Comparison of ENCODE assay signal across 1 cellular context in the genomic region with DNA sequence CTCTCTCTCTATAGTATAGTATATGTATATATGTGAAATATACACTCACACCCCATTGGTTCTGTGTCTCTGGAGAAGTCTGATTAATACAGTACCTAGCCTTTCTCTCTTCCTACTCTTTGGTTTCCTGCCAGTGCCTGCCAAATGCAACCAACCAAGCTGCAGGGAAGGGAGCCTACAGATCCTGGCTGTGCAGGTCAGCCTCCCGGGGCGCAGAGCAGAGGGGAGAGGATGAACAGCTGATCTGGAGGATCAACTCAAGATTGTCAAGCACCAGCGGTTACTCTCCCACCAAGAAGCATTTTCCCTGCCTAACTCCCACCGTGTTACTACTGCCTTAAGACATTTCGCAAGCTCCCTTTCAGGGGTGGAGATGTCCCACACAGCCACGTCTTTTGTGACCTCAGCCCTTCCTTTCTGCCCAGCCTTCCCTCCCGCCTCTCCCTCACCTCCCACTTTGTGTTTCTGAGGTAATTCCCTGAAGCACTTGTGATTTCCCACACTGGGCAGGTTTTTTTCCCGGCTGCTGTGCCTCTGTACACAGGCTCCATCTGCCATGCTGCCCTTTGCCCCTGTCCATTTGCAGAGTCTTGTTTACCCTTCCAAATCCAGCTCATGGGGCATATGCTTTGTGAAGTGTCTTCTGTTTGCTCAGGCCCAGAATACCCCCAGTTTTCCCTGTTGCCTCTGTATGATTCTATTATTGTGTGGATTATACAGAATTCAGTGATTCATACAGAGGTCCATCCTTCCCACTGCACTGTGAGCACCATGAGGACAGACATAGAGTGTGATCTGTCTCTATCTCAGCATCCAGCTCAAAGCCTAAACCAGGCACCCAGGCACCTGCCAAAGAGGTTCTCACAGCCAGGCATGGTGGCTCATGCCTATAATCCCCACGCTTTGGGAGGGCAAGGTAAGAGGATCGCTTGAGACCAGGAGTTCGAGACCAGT.
A peak's percentile ranks its signal among the peaks of the same experiment; 100 is the strongest.
TF ChIP-seq lines count a peak whose summit lies in the region.

No MANE protein-coding gene starts in this region.

TF ChIP-seq in HepG2, 621 proteins besides CTCF, POLR2A, EP300 and RAD21 (continued from another document and continues in another):
- TF ChIP-seq, protein P1, sequence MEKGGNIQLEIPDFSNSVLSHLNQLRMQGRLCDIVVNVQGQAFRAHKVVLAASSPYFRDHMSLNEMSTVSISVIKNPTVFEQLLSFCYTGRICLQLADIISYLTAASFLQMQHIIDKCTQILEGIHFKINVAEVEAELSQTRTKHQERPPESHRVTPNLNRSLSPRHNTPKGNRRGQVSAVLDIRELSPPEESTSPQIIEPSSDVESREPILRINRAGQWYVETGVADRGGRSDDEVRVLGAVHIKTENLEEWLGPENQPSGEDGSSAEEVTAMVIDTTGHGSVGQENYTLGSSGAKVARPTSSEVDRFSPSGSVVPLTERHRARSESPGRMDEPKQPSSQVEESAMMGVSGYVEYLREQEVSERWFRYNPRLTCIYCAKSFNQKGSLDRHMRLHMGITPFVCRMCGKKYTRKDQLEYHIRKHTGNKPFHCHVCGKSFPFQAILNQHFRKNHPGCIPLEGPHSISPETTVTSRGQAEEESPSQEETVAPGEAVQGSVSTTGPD (CRISPR knock-in tag; IDR thresholded peaks at IDR 0.05), result no peak
- peak; percentile 73; the same call in 1 of the 2 replicates for TF ChIP-seq ZNF331 (CRISPR knock-in tag; IDR thresholded peaks at IDR 0.05)
- peak; percentile 90 for TF ChIP-seq ZNF121 (CRISPR knock-in tag; IDR thresholded peaks at IDR 0.05)
- TF ChIP-seq ZNF598 (CRISPR knock-in tag; IDR thresholded peaks at IDR 0.05; ENCODE audit: borderline replicate concordance), result peak; percentile 78; the same call in 1 of the 2 replicates
- TF ChIP-seq HOXD1 (CRISPR knock-in tag; IDR thresholded peaks at IDR 0.05), result peak; percentile 39; the same call in 1 of the 2 replicates
- peak; percentile 46; the same call in 1 of the 2 replicates for TF ChIP-seq JUN (CRISPR knock-in tag; IDR thresholded peaks at IDR 0.05)
- no peak for TF ChIP-seq RNF2 (conservative IDR thresholded peaks at IDR 0.05; ENCODE audit: low read depth)
- TF ChIP-seq, protein P2, sequence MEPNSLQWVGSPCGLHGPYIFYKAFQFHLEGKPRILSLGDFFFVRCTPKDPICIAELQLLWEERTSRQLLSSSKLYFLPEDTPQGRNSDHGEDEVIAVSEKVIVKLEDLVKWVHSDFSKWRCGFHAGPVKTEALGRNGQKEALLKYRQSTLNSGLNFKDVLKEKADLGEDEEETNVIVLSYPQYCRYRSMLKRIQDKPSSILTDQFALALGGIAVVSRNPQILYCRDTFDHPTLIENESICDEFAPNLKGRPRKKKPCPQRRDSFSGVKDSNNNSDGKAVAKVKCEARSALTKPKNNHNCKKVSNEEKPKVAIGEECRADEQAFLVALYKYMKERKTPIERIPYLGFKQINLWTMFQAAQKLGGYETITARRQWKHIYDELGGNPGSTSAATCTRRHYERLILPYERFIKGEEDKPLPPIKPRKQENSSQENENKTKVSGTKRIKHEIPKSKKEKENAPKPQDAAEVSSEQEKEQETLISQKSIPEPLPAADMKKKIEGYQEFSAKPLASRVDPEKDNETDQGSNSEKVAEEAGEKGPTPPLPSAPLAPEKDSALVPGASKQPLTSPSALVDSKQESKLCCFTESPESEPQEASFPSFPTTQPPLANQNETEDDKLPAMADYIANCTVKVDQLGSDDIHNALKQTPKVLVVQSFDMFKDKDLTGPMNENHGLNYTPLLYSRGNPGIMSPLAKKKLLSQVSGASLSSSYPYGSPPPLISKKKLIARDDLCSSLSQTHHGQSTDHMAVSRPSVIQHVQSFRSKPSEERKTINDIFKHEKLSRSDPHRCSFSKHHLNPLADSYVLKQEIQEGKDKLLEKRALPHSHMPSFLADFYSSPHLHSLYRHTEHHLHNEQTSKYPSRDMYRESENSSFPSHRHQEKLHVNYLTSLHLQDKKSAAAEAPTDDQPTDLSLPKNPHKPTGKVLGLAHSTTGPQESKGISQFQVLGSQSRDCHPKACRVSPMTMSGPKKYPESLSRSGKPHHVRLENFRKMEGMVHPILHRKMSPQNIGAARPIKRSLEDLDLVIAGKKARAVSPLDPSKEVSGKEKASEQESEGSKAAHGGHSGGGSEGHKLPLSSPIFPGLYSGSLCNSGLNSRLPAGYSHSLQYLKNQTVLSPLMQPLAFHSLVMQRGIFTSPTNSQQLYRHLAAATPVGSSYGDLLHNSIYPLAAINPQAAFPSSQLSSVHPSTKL (CRISPR knock-in tag; IDR thresholded peaks at IDR 0.05), result peak; percentile 97
- peak; percentile 47; the same call in 1 of the 2 replicates for TF ChIP-seq ZNF335 (CRISPR knock-in tag; IDR thresholded peaks at IDR 0.05)
- no peak for TF ChIP-seq KDM4B (CRISPR knock-in tag; IDR thresholded peaks at IDR 0.05)
- TF ChIP-seq MAFK (conservative IDR thresholded peaks at IDR 0.05 in 1 of 2, IDR thresholded peaks at IDR 0.05 in 1 of 2; ENCODE audit: low read length in 2 of 2), result no peak
- TF ChIP-seq ZNF143 (CRISPR knock-in tag; IDR thresholded peaks at IDR 0.05), result no peak
- TF ChIP-seq, protein P3, sequence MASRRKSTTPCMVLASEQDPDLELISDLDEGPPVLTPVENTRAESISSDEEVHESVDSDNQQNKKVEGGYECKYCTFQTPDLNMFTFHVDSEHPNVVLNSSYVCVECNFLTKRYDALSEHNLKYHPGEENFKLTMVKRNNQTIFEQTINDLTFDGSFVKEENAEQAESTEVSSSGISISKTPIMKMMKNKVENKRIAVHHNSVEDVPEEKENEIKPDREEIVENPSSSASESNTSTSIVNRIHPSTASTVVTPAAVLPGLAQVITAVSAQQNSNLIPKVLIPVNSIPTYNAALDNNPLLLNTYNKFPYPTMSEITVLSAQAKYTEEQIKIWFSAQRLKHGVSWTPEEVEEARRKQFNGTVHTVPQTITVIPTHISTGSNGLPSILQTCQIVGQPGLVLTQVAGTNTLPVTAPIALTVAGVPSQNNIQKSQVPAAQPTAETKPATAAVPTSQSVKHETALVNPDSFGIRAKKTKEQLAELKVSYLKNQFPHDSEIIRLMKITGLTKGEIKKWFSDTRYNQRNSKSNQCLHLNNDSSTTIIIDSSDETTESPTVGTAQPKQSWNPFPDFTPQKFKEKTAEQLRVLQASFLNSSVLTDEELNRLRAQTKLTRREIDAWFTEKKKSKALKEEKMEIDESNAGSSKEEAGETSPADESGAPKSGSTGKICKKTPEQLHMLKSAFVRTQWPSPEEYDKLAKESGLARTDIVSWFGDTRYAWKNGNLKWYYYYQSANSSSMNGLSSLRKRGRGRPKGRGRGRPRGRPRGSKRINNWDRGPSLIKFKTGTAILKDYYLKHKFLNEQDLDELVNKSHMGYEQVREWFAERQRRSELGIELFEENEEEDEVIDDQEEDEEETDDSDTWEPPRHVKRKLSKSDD (CRISPR knock-in tag; IDR thresholded peaks at IDR 0.05; ENCODE audit: low read depth), result peak; percentile 43; the same call in 1 of the 2 replicates
- peak; percentile 85; the same call in 1 of the 2 replicates for TF ChIP-seq BORCS8-MEF2B (CRISPR knock-in tag; IDR thresholded peaks at IDR 0.05)
- TF ChIP-seq, protein P4, sequence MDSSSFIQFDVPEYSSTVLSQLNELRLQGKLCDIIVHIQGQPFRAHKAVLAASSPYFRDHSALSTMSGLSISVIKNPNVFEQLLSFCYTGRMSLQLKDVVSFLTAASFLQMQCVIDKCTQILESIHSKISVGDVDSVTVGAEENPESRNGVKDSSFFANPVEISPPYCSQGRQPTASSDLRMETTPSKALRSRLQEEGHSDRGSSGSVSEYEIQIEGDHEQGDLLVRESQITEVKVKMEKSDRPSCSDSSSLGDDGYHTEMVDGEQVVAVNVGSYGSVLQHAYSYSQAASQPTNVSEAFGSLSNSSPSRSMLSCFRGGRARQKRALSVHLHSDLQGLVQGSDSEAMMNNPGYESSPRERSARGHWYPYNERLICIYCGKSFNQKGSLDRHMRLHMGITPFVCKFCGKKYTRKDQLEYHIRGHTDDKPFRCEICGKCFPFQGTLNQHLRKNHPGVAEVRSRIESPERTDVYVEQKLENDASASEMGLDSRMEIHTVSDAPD (CRISPR knock-in tag; IDR thresholded peaks at IDR 0.05), result 0 out of 2 replicates have a peak, but pooled peaks have one; percentile 48
- TF ChIP-seq, protein P5, sequence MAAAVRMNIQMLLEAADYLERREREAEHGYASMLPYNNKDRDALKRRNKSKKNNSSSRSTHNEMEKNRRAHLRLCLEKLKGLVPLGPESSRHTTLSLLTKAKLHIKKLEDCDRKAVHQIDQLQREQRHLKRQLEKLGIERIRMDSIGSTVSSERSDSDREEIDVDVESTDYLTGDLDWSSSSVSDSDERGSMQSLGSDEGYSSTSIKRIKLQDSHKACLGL (CRISPR knock-in tag; IDR thresholded peaks at IDR 0.05), result no peak
- TF ChIP-seq NKX3-1 (CRISPR knock-in tag; IDR thresholded peaks at IDR 0.05), result 0 out of 2 replicates have a peak, but pooled peaks have one; percentile 82
- peak; percentile 53; the same call in 1 of the 2 replicates for TF ChIP-seq FOXC1 (CRISPR knock-in tag; IDR thresholded peaks at IDR 0.05; ENCODE audit: borderline replicate concordance)
- 0 out of 2 replicates have a peak, but pooled peaks have one; percentile 30 for TF ChIP-seq ZNF264 (CRISPR knock-in tag; IDR thresholded peaks at IDR 0.05)
- TF ChIP-seq, protein P6, sequence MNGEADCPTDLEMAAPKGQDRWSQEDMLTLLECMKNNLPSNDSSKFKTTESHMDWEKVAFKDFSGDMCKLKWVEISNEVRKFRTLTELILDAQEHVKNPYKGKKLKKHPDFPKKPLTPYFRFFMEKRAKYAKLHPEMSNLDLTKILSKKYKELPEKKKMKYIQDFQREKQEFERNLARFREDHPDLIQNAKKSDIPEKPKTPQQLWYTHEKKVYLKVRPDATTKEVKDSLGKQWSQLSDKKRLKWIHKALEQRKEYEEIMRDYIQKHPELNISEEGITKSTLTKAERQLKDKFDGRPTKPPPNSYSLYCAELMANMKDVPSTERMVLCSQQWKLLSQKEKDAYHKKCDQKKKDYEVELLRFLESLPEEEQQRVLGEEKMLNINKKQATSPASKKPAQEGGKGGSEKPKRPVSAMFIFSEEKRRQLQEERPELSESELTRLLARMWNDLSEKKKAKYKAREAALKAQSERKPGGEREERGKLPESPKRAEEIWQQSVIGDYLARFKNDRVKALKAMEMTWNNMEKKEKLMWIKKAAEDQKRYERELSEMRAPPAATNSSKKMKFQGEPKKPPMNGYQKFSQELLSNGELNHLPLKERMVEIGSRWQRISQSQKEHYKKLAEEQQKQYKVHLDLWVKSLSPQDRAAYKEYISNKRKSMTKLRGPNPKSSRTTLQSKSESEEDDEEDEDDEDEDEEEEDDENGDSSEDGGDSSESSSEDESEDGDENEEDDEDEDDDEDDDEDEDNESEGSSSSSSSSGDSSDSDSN (CRISPR knock-in tag; IDR thresholded peaks at IDR 0.05), result no peak
- no peak for TF ChIP-seq ZBTB1 (CRISPR knock-in tag; IDR thresholded peaks at IDR 0.05; ENCODE audit: borderline replicate concordance)
- TF ChIP-seq, protein P7, sequence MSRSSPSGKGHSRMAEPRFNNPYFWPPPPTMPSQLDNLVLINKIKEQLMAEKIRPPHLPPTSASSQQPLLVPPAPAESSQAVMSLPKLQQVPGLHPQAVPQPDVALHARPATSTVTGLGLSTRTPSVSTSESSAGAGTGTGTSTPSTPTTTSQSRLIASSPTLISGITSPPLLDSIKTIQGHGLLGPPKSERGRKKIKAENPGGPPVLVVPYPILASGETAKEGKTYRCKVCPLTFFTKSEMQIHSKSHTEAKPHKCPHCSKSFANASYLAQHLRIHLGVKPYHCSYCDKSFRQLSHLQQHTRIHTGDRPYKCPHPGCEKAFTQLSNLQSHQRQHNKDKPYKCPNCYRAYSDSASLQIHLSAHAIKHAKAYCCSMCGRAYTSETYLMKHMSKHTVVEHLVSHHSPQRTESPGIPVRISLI (CRISPR knock-in tag; IDR thresholded peaks at IDR 0.05; ENCODE audit: borderline replicate concordance), result peak; percentile 96
- TF ChIP-seq ZNF501 (CRISPR knock-in tag; IDR thresholded peaks at IDR 0.05), result peak; percentile 89; the same call in 1 of the 2 replicates
- TF ChIP-seq, protein P8, sequence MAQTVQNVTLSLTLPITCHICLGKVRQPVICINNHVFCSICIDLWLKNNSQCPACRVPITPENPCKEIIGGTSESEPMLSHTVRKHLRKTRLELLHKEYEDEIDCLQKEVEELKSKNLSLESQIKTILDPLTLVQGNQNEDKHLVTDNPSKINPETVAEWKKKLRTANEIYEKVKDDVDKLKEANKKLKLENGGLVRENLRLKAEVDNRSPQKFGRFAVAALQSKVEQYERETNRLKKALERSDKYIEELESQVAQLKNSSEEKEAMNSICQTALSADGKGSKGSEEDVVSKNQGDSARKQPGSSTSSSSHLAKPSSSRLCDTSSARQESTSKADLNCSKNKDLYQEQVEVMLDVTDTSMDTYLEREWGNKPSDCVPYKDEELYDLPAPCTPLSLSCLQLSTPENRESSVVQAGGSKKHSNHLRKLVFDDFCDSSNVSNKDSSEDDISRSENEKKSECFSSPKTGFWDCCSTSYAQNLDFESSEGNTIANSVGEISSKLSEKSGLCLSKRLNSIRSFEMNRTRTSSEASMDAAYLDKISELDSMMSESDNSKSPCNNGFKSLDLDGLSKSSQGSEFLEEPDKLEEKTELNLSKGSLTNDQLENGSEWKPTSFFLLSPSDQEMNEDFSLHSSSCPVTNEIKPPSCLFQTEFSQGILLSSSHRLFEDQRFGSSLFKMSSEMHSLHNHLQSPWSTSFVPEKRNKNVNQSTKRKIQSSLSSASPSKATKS (CRISPR knock-in tag; IDR thresholded peaks at IDR 0.05), result no peak
- TF ChIP-seq ZNF614 (CRISPR knock-in tag; IDR thresholded peaks at IDR 0.05; ENCODE audit: borderline replicate concordance), result 0 out of 2 replicates have a peak, but pooled peaks have one; percentile 22
- TF ChIP-seq, protein P9, sequence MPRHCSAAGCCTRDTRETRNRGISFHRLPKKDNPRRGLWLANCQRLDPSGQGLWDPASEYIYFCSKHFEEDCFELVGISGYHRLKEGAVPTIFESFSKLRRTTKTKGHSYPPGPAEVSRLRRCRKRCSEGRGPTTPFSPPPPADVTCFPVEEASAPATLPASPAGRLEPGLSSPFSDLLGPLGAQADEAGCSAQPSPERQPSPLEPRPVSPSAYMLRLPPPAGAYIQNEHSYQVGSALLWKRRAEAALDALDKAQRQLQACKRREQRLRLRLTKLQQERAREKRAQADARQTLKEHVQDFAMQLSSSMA (CRISPR knock-in tag; IDR thresholded peaks at IDR 0.05), result peak; percentile 47; the same call in 1 of the 2 replicates
- 0 out of 2 replicates have a peak, but pooled peaks have one; percentile 13 for TF ChIP-seq SIN3A (IDR thresholded peaks at IDR 0.05; ENCODE audit: borderline replicate concordance, low read depth, low read length)
- TF ChIP-seq, protein P10, sequence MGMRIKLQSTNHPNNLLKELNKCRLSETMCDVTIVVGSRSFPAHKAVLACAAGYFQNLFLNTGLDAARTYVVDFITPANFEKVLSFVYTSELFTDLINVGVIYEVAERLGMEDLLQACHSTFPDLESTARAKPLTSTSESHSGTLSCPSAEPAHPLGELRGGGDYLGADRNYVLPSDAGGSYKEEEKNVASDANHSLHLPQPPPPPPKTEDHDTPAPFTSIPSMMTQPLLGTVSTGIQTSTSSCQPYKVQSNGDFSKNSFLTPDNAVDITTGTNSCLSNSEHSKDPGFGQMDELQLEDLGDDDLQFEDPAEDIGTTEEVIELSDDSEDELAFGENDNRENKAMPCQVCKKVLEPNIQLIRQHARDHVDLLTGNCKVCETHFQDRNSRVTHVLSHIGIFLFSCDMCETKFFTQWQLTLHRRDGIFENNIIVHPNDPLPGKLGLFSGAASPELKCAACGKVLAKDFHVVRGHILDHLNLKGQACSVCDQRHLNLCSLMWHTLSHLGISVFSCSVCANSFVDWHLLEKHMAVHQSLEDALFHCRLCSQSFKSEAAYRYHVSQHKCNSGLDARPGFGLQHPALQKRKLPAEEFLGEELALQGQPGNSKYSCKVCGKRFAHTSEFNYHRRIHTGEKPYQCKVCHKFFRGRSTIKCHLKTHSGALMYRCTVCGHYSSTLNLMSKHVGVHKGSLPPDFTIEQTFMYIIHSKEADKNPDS (CRISPR knock-in tag; IDR thresholded peaks at IDR 0.05), result no peak
- peak; percentile 58; the same call in 1 of the 2 replicates for TF ChIP-seq SALL2 (CRISPR knock-in tag; IDR thresholded peaks at IDR 0.05)
